ENCODE assay signal across 3 cellular contexts in the genomic region with DNA sequence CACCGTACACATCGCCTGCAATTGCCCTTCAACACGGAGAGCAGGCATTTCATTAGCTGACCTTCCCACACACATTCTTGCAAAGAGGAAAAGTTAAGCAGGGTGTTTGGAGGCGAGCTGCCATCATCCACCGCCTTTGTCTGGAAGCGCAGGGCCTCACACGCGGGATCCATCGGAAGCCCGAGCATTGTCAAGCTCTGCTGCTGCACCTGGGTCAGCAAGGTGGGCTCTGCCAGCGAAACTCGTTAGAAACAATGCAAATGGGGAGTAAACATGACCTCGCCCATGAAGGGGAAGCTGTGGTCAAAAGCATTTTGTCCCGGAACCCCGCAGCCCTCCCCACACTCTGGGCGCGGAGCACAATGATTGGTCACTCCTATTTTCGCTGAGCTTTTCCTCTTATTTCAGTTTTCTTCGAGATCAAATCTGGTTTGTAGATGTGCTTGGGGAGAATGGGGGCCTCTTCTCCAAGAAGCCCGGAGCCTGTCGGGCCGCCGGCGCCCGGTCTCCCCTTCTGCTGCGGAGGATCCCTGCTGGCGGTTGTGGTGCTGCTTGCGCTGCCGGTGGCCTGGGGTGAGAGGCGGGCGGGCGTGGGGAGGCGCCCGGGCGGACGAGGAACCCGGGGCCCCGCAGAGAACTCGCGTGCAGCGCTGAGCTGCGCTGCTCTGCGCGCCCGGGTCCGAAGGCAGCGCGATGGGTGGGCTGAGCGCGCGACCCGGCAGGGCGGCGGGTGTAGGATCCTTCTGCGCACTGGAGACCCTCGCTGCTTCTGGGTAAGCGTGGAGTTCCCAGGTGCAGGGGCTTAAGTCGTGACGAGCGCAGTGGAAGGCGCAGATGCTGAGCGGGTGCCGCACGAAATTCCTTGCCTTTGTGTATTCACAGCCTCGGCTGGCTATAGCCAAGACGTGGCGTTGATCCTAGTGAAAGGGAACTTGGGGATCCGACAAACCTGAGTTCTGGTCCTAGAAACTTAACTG.
TF ChIP-seq lines count a peak whose summit lies in the region.

A gene (plus strand): TSS at position 342 of the 977 bp plus-strand sequence. CDS start 111 bp downstream, at position 453.

TF ChIP-seq in SK-N-SH, 30 proteins besides CTCF, POLR2A, EP300 and RAD21 (continues in another document):
- TF ChIP-seq EZH2phosphoT487 (IDR thresholded peaks at IDR 0.05; ENCODE audit: borderline replicate concordance, low read depth) = no peak
- TF ChIP-seq, protein P1, sequence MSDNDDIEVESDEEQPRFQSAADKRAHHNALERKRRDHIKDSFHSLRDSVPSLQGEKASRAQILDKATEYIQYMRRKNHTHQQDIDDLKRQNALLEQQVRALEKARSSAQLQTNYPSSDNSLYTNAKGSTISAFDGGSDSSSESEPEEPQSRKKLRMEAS (IDR thresholded peaks at IDR 0.05; ENCODE audit: low read depth) = no peak
- no peak for TF ChIP-seq TEAD4 (IDR thresholded peaks at IDR 0.05; ENCODE audit: borderline replicate concordance, insufficient read depth)
- no peak for TF ChIP-seq GABPA (IDR thresholded peaks at IDR 0.05; ENCODE audit: low read depth)
- TF ChIP-seq FOXJ3 (CRISPR knock-in tag; IDR thresholded peaks at IDR 0.05) = no peak
- TF ChIP-seq GATA2 (CRISPR knock-in tag; IDR thresholded peaks at IDR 0.05) = no peak
- no peak for TF ChIP-seq NRF1 (IDR thresholded peaks at IDR 0.05; ENCODE audit: low read depth, low read length)
- no peak for TF ChIP-seq YY1 (IDR thresholded peaks at IDR 0.05; ENCODE audit: low read depth)
- no peak for TF ChIP-seq FOXM1 (IDR thresholded peaks at IDR 0.05; ENCODE audit: low read depth)
- TF ChIP-seq JUND (IDR thresholded peaks at IDR 0.05) = no peak
- TF ChIP-seq SMC3 (IDR thresholded peaks at IDR 0.05; ENCODE audit: low read depth, low read length) = no peak
- TF ChIP-seq TAF1 (IDR thresholded peaks at IDR 0.05; ENCODE audit: borderline replicate concordance, low read depth, low read length) = no peak
- TF ChIP-seq, protein P2, sequence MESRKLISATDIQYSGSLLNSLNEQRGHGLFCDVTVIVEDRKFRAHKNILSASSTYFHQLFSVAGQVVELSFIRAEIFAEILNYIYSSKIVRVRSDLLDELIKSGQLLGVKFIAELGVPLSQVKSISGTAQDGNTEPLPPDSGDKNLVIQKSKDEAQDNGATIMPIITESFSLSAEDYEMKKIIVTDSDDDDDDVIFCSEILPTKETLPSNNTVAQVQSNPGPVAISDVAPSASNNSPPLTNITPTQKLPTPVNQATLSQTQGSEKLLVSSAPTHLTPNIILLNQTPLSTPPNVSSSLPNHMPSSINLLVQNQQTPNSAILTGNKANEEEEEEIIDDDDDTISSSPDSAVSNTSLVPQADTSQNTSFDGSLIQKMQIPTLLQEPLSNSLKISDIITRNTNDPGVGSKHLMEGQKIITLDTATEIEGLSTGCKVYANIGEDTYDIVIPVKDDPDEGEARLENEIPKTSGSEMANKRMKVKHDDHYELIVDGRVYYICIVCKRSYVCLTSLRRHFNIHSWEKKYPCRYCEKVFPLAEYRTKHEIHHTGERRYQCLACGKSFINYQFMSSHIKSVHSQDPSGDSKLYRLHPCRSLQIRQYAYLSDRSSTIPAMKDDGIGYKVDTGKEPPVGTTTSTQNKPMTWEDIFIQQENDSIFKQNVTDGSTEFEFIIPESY (IDR thresholded peaks at IDR 0.05; ENCODE audit: borderline replicate concordance, low read depth) = no peak
- TF ChIP-seq NFIC (IDR thresholded peaks at IDR 0.05; ENCODE audit: borderline replicate concordance) = no peak
- no peak for TF ChIP-seq SIN3A (IDR thresholded peaks at IDR 0.05; ENCODE audit: borderline replicate concordance, low read depth, low read length)
- TF ChIP-seq MEF2A (IDR thresholded peaks at IDR 0.05; ENCODE audit: borderline replicate concordance, low read depth) = no peak

TF ChIP-seq in SK-N-SH treated with all-trans-retinoic acid at 6 μM for 48 hours, 23 proteins besides CTCF, POLR2A, EP300 and RAD21:
- TF ChIP-seq TCF4 (CRISPR knock-in tag; IDR thresholded peaks at IDR 0.05; ENCODE audit: borderline replicate concordance) (no peak), ARNTL (CRISPR knock-in tag; IDR thresholded peaks at IDR 0.05; ENCODE audit: borderline replicate concordance, low read depth) (no peak), TOX (CRISPR knock-in tag; IDR thresholded peaks at IDR 0.05; ENCODE audit: borderline replicate concordance) (no peak), BACH2 (CRISPR knock-in tag; IDR thresholded peaks at IDR 0.05; ENCODE audit: borderline replicate concordance) (no peak), ZC3H10 (CRISPR knock-in tag; IDR thresholded peaks at IDR 0.05) (no peak), ZNF565 (CRISPR knock-in tag; conservative IDR thresholded peaks at IDR 0.05; ENCODE audit: low read depth) (no peak), OSR1 (CRISPR knock-in tag; IDR thresholded peaks at IDR 0.05) (no peak)

TF ChIP-seq in endothelial cell of umbilical vein, 7 proteins besides CTCF, POLR2A, EP300 and RAD21:
- TF ChIP-seq GATA2 (IDR thresholded peaks at IDR 0.05; ENCODE audit: insufficient read depth, insufficient read length, low read depth, low read length) (no peak), JUN (IDR thresholded peaks at IDR 0.05; ENCODE audit: borderline replicate concordance, insufficient read depth, insufficient read length, low read depth) (no peak), FOS (IDR thresholded peaks at IDR 0.05; ENCODE audit: borderline replicate concordance, insufficient read depth, low read length) (no peak), EZH2 (IDR thresholded peaks at IDR 0.05; ENCODE audit: borderline replicate concordance, low read depth, low read length, severe bottlenecking) (no peak), POLR2AphosphoS5 (IDR thresholded peaks at IDR 0.05; ENCODE audit: insufficient read depth, low read depth, low read length) (no peak), MYC (IDR thresholded peaks at IDR 0.05; ENCODE audit: low read depth, low read length) (no peak)
- TF ChIP-seq, protein P1 (IDR thresholded peaks at IDR 0.05; ENCODE audit: insufficient read depth, insufficient read length) = no peak
